Comparison of ENCODE assay signal across 1 cellular context in genomic region chr6:19836799-19837510, GRCh38.
A peak's percentile ranks its signal among the peaks of the same experiment; 100 is the strongest.
TF ChIP-seq lines count a peak whose summit lies in the region.

ID4 (plus strand) TSS chr6:19837370; CDS start chr6:19837755, 385 bp downstream.

TF ChIP-seq in WTC11, 78 proteins besides CTCF, POLR2A, EP300 and RAD21 (continued from another document and continues in another):
- no peak for TF ChIP-seq IRF1 (CRISPR knock-in tag; IDR thresholded peaks at IDR 0.05)
- TF ChIP-seq ZNF232 (CRISPR knock-in tag; IDR thresholded peaks at IDR 0.05) = no peak
- no peak for TF ChIP-seq FOXJ3 (CRISPR knock-in tag; IDR thresholded peaks at IDR 0.05; ENCODE audit: borderline replicate concordance)
- peak; percentile 72 for TF ChIP-seq NFYB (CRISPR knock-in tag; conservative IDR thresholded peaks at IDR 0.05; ENCODE audit: low read depth)
- no peak for TF ChIP-seq EMX1 (CRISPR knock-in tag; IDR thresholded peaks at IDR 0.05)
- no peak for TF ChIP-seq FOXK1 (CRISPR knock-in tag; IDR thresholded peaks at IDR 0.05)
- no peak for TF ChIP-seq ZNF263 (CRISPR knock-in tag; IDR thresholded peaks at IDR 0.05; ENCODE audit: low read depth)
- no peak for TF ChIP-seq JUN (CRISPR knock-in tag; IDR thresholded peaks at IDR 0.05)
- peak; percentile 83; the same call in 1 of the 2 replicates for TF ChIP-seq AR (CRISPR knock-in tag; IDR thresholded peaks at IDR 0.05)
- TF ChIP-seq ATF3 (CRISPR knock-in tag; conservative IDR thresholded peaks at IDR 0.05) = no peak
- no peak for TF ChIP-seq GTF2I (CRISPR knock-in tag; conservative IDR thresholded peaks at IDR 0.05)
- no peak for TF ChIP-seq ELF4 (CRISPR knock-in tag; IDR thresholded peaks at IDR 0.05; ENCODE audit: low read depth)
- no peak for TF ChIP-seq OVOL2 (CRISPR knock-in tag; IDR thresholded peaks at IDR 0.05; ENCODE audit: borderline replicate concordance)
- TF ChIP-seq ZNF219 (CRISPR knock-in tag; IDR thresholded peaks at IDR 0.05; ENCODE audit: borderline replicate concordance) = no peak
- TF ChIP-seq ZNF121 (CRISPR knock-in tag; IDR thresholded peaks at IDR 0.05) = no peak
- TF ChIP-seq TP53 (CRISPR knock-in tag; IDR thresholded peaks at IDR 0.05) = no peak; the same call in 1 of the 2 replicates
- no peak for TF ChIP-seq NR2C2 (CRISPR knock-in tag; IDR thresholded peaks at IDR 0.05)
- TF ChIP-seq ATF2 (CRISPR knock-in tag; IDR thresholded peaks at IDR 0.05; ENCODE audit: borderline replicate concordance, low read depth) = no peak
- TF ChIP-seq GRHL2 (CRISPR knock-in tag; IDR thresholded peaks at IDR 0.05; ENCODE audit: insufficient replicate concordance, severe bottlenecking) = no peak
- no peak for TF ChIP-seq ZSCAN18 (CRISPR knock-in tag; IDR thresholded peaks at IDR 0.05)
- peak; percentile 88; the same call in 1 of the 2 replicates for TF ChIP-seq CDX4 (CRISPR knock-in tag; IDR thresholded peaks at IDR 0.05; ENCODE audit: borderline replicate concordance)
- TF ChIP-seq ARID4B (CRISPR knock-in tag; IDR thresholded peaks at IDR 0.05; ENCODE audit: borderline replicate concordance) = no peak
- TF ChIP-seq HMGA2 (CRISPR knock-in tag; IDR thresholded peaks at IDR 0.05) = peak; percentile 11; the same call in 1 of the 2 replicates
- TF ChIP-seq PRRX2 (CRISPR knock-in tag; IDR thresholded peaks at IDR 0.05) = no peak
- peak; percentile 88 for TF ChIP-seq RORB (CRISPR knock-in tag; IDR thresholded peaks at IDR 0.05)
- no peak for TF ChIP-seq SOX15 (CRISPR knock-in tag; IDR thresholded peaks at IDR 0.05)
- no peak for TF ChIP-seq ZNF281 (CRISPR knock-in tag; IDR thresholded peaks at IDR 0.05)
- no peak for TF ChIP-seq GABPB1 (CRISPR knock-in tag; IDR thresholded peaks at IDR 0.05)
- TF ChIP-seq NR3C1 (CRISPR knock-in tag; conservative IDR thresholded peaks at IDR 0.05; ENCODE audit: low read depth) = no peak
- TF ChIP-seq RELA (CRISPR knock-in tag; IDR thresholded peaks at IDR 0.05; ENCODE audit: borderline replicate concordance) = no peak
- TF ChIP-seq SMAD4 (CRISPR knock-in tag; IDR thresholded peaks at IDR 0.05) = no peak
- TF ChIP-seq NFE2L1 (CRISPR knock-in tag; IDR thresholded peaks at IDR 0.05) = no peak
- no peak for TF ChIP-seq SMAD3 (CRISPR knock-in tag; IDR thresholded peaks at IDR 0.05; ENCODE audit: borderline replicate concordance)
- no peak for TF ChIP-seq ERG (CRISPR knock-in tag; IDR thresholded peaks at IDR 0.05)
- TF ChIP-seq ZMAT4 (CRISPR knock-in tag; IDR thresholded peaks at IDR 0.05) = peak; percentile 88
- no peak for TF ChIP-seq MYBL2 (CRISPR knock-in tag; IDR thresholded peaks at IDR 0.05)
- no peak for TF ChIP-seq MLX (CRISPR knock-in tag; IDR thresholded peaks at IDR 0.05)
- TF ChIP-seq E2F1 (CRISPR knock-in tag; IDR thresholded peaks at IDR 0.05) = no peak
- no peak for TF ChIP-seq USF2 (CRISPR knock-in tag; IDR thresholded peaks at IDR 0.05)
